Comparison of ENCODE assay signal across 21 cellular contexts in genomic region chr6:126040394-126040793, GRCh38. TPM values are rescaled to one million over a fixed set of nuclear protein-coding genes. Genes with fewer than 3 reads are reported as not detected.
A peak's percentile ranks its signal among the peaks of the same experiment; 100 is the strongest.
DNase-seq lines count a peak whose midpoint lies in the region; ATAC-seq, FAIRE-seq and TF ChIP-seq lines count a peak whose summit lies in the region.
"Had no signal": no experiment of that assay in that cellular context is flagged by ENCODE, and none has a peak within 500 bp of the region (broad histone marks: within the 10 kb centered on the region; RNA-seq: fewer than 3 reads in every experiment).

No MANE protein-coding gene starts in this region.

- DNase-seq in adrenal gland (no peak), hepatocyte (ENCODE audit: low spot score) (no peak), pancreas (no peak), SIG-M5 treated with dmso at 0.1 percent for 504 hours (lab: John Stamatoyannopoulos, UW; ENCODE audit: unreplicated experiment) (no peak), MM.1S (no peak), H4 (ENCODE audit: low spot score) (no peak)
- DNase-seq: activated CD4-positive, alpha-beta T cell treated with anti-CD3 and anti-CD28 coated beads, Interleukin-2, amount 50 U/mL, for 48 hours; activated naive CD4-positive, alpha-beta T cell; activated T-cell treated with anti-CD3 and anti-CD28 coated beads for 4 hours; anterior cingulate cortex; gastrocnemius medialis; naive thymus-derived CD8-positive, alpha-beta T cell; NCI-H187 treated with DMSO at 0.1 percent for 48 hours; NCI-H446 treated with DMSO at 0.1 percent for 48 hours; Right ventricle myocardium superior; spleen had no signal

- TF ChIP-seq CTCF in adrenal gland (IDR thresholded peaks at IDR 0.05) (no peak), hepatocyte (IDR thresholded peaks at IDR 0.05; ENCODE audit: poor library complexity) (no peak), pancreas (IDR thresholded peaks at IDR 0.05) (no peak), MM.1S (IDR thresholded peaks at IDR 0.05; ENCODE audit: low read length) (no peak)

- WGBS in adrenal gland, 4 donors, result 74 to 88% (median 85%) methylated on average over 4 of the region's 4 CpGs
- WGBS in hepatocyte (ENCODE audit: low lambda C conversion rate, missing lambda C conversion rate), result 82% methylated on average over 4 of the region's 4 CpGs
- 90 to 94% methylated on average over 4 of the region's 4 CpGs for WGBS in pancreas, 2 donors

- H3K9me2 ChIP-seq in hepatocyte (replicated peaks; ENCODE audit: insufficient read depth), result no peaks in the 10 kb centered on the region
- H3K9me2 ChIP-seq in MM.1S (replicated peaks; ENCODE audit: insufficient read depth, low read length), result no peaks in the 10 kb centered on the region

- peak; percentile 5 to 41 (median 26) for ATAC-seq in pancreas
- no peak for ATAC-seq in HG03442 (IDR thresholded peaks at IDR 0.05; ENCODE audit: unreplicated experiment)
- ATAC-seq: gastrocnemius medialis; naive thymus-derived CD8-positive, alpha-beta T cell had no signal

- H4K20me1 ChIP-seq in BLaER1 treated with 17β-estradiol and CSF1 and Interleukin-3, amounts not matched to agents 10 nM and 100 nM, result no peaks in the 10 kb centered on the region
- H4K20me1 ChIP-seq in hepatocyte (ENCODE audit: insufficient read depth, poor library complexity, severe bottlenecking) (no peaks in the 10 kb centered on the region), MM.1S (ENCODE audit: insufficient read depth, low read length) (no peaks in the 10 kb centered on the region)

- peaks cover 0 to 56% (median 22%) of the 10 kb centered on the region in 11 experiments; a peak in 16 of 22 replicates for H3K36me3 ChIP-seq in BLaER1 treated with 17β-estradiol and CSF1 and Interleukin-3, amounts not matched to agents 10 nM and 100 nM
- H3K36me3 ChIP-seq in adrenal gland (replicated peaks in 1 of 2), result no peaks in the 10 kb centered on the region
- H3K36me3 ChIP-seq in hepatocyte (replicated peaks; ENCODE audit: insufficient read depth, low read depth), result no peaks in the 10 kb centered on the region
- H3K36me3 ChIP-seq in pancreas, result no peaks in the 10 kb centered on the region
- H3K36me3 ChIP-seq in MM.1S (replicated peaks; ENCODE audit: insufficient read depth, low read length), result no peaks in the 10 kb centered on the region
- H3K36me3 ChIP-seq: gastrocnemius medialis, prostate gland had no signal

- H3K9me3 ChIP-seq in BLaER1 treated with 17β-estradiol and CSF1 and Interleukin-3, amounts not matched to agents 10 nM and 100 nM (replicated peaks in 1 of 11), result peaks cover 6 to 16% (median 11%) of the 10 kb centered on the region in 11 experiments; a peak in 21 of 22 replicates
- no peaks in the 10 kb centered on the region for H3K9me3 ChIP-seq in adrenal gland (replicated peaks in 1 of 3)
- no peaks in the 10 kb centered on the region for H3K9me3 ChIP-seq in hepatocyte (ENCODE audit: low read depth)
- H3K9me3 ChIP-seq in pancreas, result no peaks in the 10 kb centered on the region
- H3K9me3 ChIP-seq in MM.1S (replicated peaks; ENCODE audit: insufficient read depth, low read length), result no peaks in the 10 kb centered on the region
- H3K9me3 ChIP-seq: gastrocnemius medialis, prostate gland, suprapubic skin had no signal

- peak overlapping the region in 8 of 11 experiments; percentile 21 to 84 (median 65); a peak in 14 of 22 replicates for H3K27ac ChIP-seq in BLaER1 treated with 17β-estradiol and CSF1 and Interleukin-3, amounts not matched to agents 10 nM and 100 nM
- H3K27ac ChIP-seq in adrenal gland (peak overlapping the region in 3 of 5 donors; percentile 13 to 36 (median 27)), hepatocyte (peak overlapping the region; percentile 66), pancreas (peak overlapping the region in 3 of 4 donors; percentile 9 to 75 (median 67)), MM.1S (ENCODE audit: low read length) (no peak overlapping the region)
- H3K27ac ChIP-seq: gastrocnemius medialis, prostate gland, spleen, suprapubic skin, VCaP had no signal

- H3K79me2 ChIP-seq in hepatocyte, result no peaks in the 10 kb centered on the region
- H3K79me2 ChIP-seq in MM.1S (ENCODE audit: low read length), result no peaks in the 10 kb centered on the region

- no peaks in the 10 kb centered on the region for H3F3A ChIP-seq in MM.1S (ENCODE audit: insufficient read depth, low read length)

- peak overlapping the region in 6 of 11 experiments; percentile 2 to 64 (median 38); a peak in 8 of 22 replicates for H3K9ac ChIP-seq in BLaER1 treated with 17β-estradiol and CSF1 and Interleukin-3, amounts not matched to agents 10 nM and 100 nM
- H3K9ac ChIP-seq in MM.1S (ENCODE audit: low read length), result no peak overlapping the region

- H2AFZ ChIP-seq in hepatocyte (no peak overlapping the region), MM.1S (ENCODE audit: low read length) (no peak overlapping the region)

- H3K4me2 ChIP-seq in BLaER1 treated with 17β-estradiol and CSF1 and Interleukin-3, amounts not matched to agents 10 nM and 100 nM, result peak overlapping the region in 8 of 11 experiments; percentile 10 to 86 (median 70); a peak in 15 of 22 replicates
- H3K4me2 ChIP-seq in hepatocyte (no peak overlapping the region), MM.1S (ENCODE audit: low read depth, low read length) (no peak overlapping the region)

- H3K4me3 ChIP-seq in BLaER1 treated with 17β-estradiol and CSF1 and Interleukin-3, amounts not matched to agents 10 nM and 100 nM, result peak overlapping the region in 2 of 10 experiments; percentile 4 to 30; a peak in 1 of 20 replicates
- H3K4me3 ChIP-seq in adrenal gland (no peak overlapping the region), hepatocyte (no peak overlapping the region), pancreas (no peak overlapping the region), MM.1S (ENCODE audit: low read length) (no peak overlapping the region)
- H3K4me3 ChIP-seq: gastrocnemius medialis, prostate gland, spleen, suprapubic skin had no signal

- FAIRE-seq in pancreas (lab: Jason Lieb, UNC), result no peak

- H3K27me3 ChIP-seq in BLaER1 treated with 17β-estradiol and CSF1 and Interleukin-3, amounts not matched to agents 10 nM and 100 nM, result no peaks in the 10 kb centered on the region
- H3K27me3 ChIP-seq in adrenal gland (no peaks in the 10 kb centered on the region), hepatocyte (no peaks in the 10 kb centered on the region), pancreas (no peaks in the 10 kb centered on the region), MM.1S (replicated peaks; ENCODE audit: insufficient read depth, low read length) (no peaks in the 10 kb centered on the region)
- H3K27me3 ChIP-seq: gastrocnemius medialis, spleen, suprapubic skin had no signal

- intact Hi-C loops in adrenal gland (cut with DNase I) (no loop called here), pancreas (cut with DNase I) (no loop called here)

- TF ChIP-seq POLR2A in adrenal gland (IDR thresholded peaks at IDR 0.05), result no peak

- peaks cover 0 to 35% (median 21%) of the 10 kb centered on the region in 10 experiments; a peak in 14 of 20 replicates for H3K4me1 ChIP-seq in BLaER1 treated with 17β-estradiol and CSF1 and Interleukin-3, amounts not matched to agents 10 nM and 100 nM
- H3K4me1 ChIP-seq in adrenal gland (replicated peaks in 1 of 2) (peaks cover 0 to 19% of the 10 kb centered on the region in 2 donors), hepatocyte (ENCODE audit: insufficient read depth) (peaks cover 19% of the 10 kb centered on the region), pancreas (peaks cover 0 to 14% (median 6%) of the 10 kb centered on the region in 3 donors), MM.1S (ENCODE audit: low read length) (no peaks in the 10 kb centered on the region)
- H3K4me1 ChIP-seq: gastrocnemius medialis, prostate gland, suprapubic skin had no signal

RNA-seq across cellular contexts. Expression of gene TRMT11, which starts 54.1 kb away (rescaled TPM):
- total RNA-seq in adrenal gland, result 10 to 100 TPM; 10.9 to 24.0 (median 17.9) TPM
- 10 to 100 TPM in 2 of 3 donors, 1 to 10 TPM in 1; 9.7 to 21.3 (median 12.5) TPM for polyA plus RNA-seq in adrenal gland
- 20.7 and 27.6 TPM in 2 replicates for total RNA-seq in hepatocyte
- polyA plus RNA-seq in hepatocyte, result 14.8 and 18.6 TPM in 2 replicates
- total RNA-seq in pancreas, result 10 to 100 TPM in 4 of 6 donors, 1 to 10 TPM in 2; 7.2 to 11.6 (median 10.7) TPM
- 10 to 100 TPM in 1 of 2 donors, 1 to 10 TPM in 1; 6.1 to 11.4 TPM for polyA plus RNA-seq in pancreas
- total RNA-seq in H4 (2014; rRNA removed; shearing (Covaris generic)), result 18.4 and 19.1 TPM in 2 replicates

Comparison
In these comparisons a context has a peak if more than half of its experiments do, and no peak if none do; other contexts are left out.
1. H3K4me2 ChIP-seq: peak in BLaER1 treated with 17β-estradiol and CSF1 and Interleukin-3, amounts not matched to agents 10 nM and 100 nM (8 of 11); none in hepatocyte (single experiment) and MM.1S (single experiment).